Comparison of ENCODE assay signal across 8 cellular contexts in the genomic region with DNA sequence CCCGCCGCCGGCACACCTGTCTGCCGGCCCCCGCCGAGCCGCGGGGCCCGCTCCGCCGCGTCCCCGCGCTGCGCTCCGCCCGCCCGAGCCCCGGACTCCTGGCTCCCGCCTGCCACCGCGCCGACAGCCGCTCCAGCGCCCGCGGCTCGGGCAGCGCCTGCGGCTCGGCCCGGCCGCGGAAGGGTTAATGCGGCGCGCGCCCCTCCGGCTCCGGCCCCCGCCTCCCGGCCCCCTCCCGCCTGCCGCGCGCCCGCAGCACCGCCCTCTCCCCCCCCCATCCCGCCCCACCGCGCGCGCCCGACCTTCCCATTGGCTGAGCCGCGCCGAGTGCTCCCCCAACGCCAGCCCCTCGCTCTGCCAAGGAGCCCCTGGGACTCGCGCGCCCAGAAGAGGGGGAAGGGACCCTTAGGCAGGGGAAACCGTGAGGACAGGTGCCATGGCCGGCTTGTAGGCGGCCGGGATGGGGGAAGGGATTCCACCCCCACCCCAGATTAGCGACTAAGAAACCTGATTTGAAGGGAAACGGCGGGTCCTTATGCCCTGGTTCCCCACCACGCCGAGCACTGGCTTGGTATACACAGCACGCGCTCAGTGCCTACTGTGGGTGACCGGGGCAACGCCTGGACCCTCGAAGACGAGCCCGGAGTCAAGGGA. TPM values are rescaled to one million over a fixed set of nuclear protein-coding genes. Genes with fewer than 3 reads are reported as not detected.
DNase-seq lines count a peak whose midpoint lies in the region; ATAC-seq, FAIRE-seq and TF ChIP-seq lines count a peak whose summit lies in the region.

TSS of gene KCNH2 (minus strand) at position 186 of the 654 bp plus-strand sequence. CDS start 408 bp downstream, outside the sequence.

- H3K27ac ChIP-seq in SU-DHL-6 (ENCODE audit: low read depth, low read length) (no peak within 1 kb of the TSS), H1 (ENCODE audit: low read depth, low read length) (no peak within 1 kb of the TSS; the same call in 1 of the 2 replicates), neural cell (ENCODE audit: low read length) (peak within 1 kb of the TSS; percentile 99)

- no peak for ATAC-seq in HG03439 (IDR thresholded peaks at IDR 0.05; ENCODE audit: unreplicated experiment)
- ATAC-seq in GM18519 (IDR thresholded peaks at IDR 0.05; ENCODE audit: low FRiP score, unreplicated experiment), result no peak
- no peak for ATAC-seq in HG02970 (IDR thresholded peaks at IDR 0.05; ENCODE audit: low FRiP score, unreplicated experiment)

- H3K4me2 ChIP-seq in SU-DHL-6 (ENCODE audit: low read depth, low read length, poor library complexity, severe bottlenecking) (peak within 1 kb of the TSS; percentile 32), H1 (ENCODE audit: insufficient read depth in 1 of 2, low read depth in 2 of 2, low read length in 2 of 2) (peak within 1 kb of the TSS; percentile 84 to 97), neural cell (ENCODE audit: low read length) (peak within 1 kb of the TSS; percentile 93)

- peaks cover 10% of the 10 kb centered on the region for H3K36me3 Mint-ChIP-seq in Calu3 (ENCODE audit: insufficient read depth, unreplicated experiment)

- H3K18ac ChIP-seq in H1 (ENCODE audit: extremely low read depth, low read length), result peak within 1 kb of the TSS; percentile 64

- peak within 1 kb of the TSS; percentile 76 for H4K5ac ChIP-seq in H1 (ENCODE audit: insufficient read length, low read depth, low read length)

- H3K9me3 ChIP-seq in SU-DHL-6 (ENCODE audit: insufficient read depth, low read length) (no peaks in the 10 kb centered on the region), H1 (ENCODE audit: insufficient read depth in 2 of 2, low read depth in 1 of 2, low read length in 1 of 2) (no peaks in the 10 kb centered on the region), neural cell (ENCODE audit: low read length) (no peaks in the 10 kb centered on the region)

- TF ChIP-seq EP300 in H1 (IDR thresholded peaks at IDR 0.05; ENCODE audit: borderline replicate concordance in 1 of 2, low read depth in 2 of 2, low read length in 2 of 2), result no peak
- TF ChIP-seq EP300 in neural cell (conservative IDR thresholded peaks at IDR 0.05; ENCODE audit: poor library complexity, severe bottlenecking), result peak; percentile 32

- no TSS peak for BruUV-seq in Calu3 (replicated peaks; lab: Mats Ljungman, UMichigan)

- H2BK20ac ChIP-seq in H1 (ENCODE audit: low read length), result no peak within 1 kb of the TSS

- H2AFZ ChIP-seq in SU-DHL-6 (ENCODE audit: low read depth, low read length, severe bottlenecking), result no peak within 1 kb of the TSS
- H2AFZ ChIP-seq in H1 (ENCODE audit: low read length), result no peak within 1 kb of the TSS; the same call in 1 of the 2 replicates
- H2AFZ ChIP-seq in neural cell (ENCODE audit: low read depth, low read length), result no peak within 1 kb of the TSS

- no peak within 1 kb of the TSS for H3K14ac ChIP-seq in H1 (ENCODE audit: insufficient read length)

- H3K23ac ChIP-seq in H1 (ENCODE audit: insufficient read length), result no peak within 1 kb of the TSS

- H2AK5ac ChIP-seq in H1 (ENCODE audit: low read depth, low read length), result no peak within 1 kb of the TSS

- H3K4me1 Mint-ChIP-seq in Calu3 (ENCODE audit: low read depth, unreplicated experiment), result peaks cover 8% of the 10 kb centered on the region

- peaks cover 11 to 41% (median 33%) of the 10 kb centered on the region in 4 experiments for H3K4me1 ChIP-seq in H1 (replicated peaks in 1 of 4; ENCODE audit: control insufficient read depth in 3 of 4, insufficient read depth in 4 of 4, low read length in 3 of 4)

- H2BK5ac ChIP-seq in H1 (ENCODE audit: low read depth, low read length), result no peak within 1 kb of the TSS

- peak within 1 kb of the TSS; percentile 83 for H4K91ac ChIP-seq in H1 (replicated peaks; ENCODE audit: insufficient read length, low read length)

- peaks cover 76% of the 10 kb centered on the region for H3K27me3 Mint-ChIP-seq in Calu3 (ENCODE audit: unreplicated experiment)

- POLR2A ChIA-PET in H1 (lab: Charles Lee; ENCODE audit: partially characterized antibody), result interaction anchor here (0.6 to 3.0 kb wide), 9 partner anchors 9 to 609 kb away, joined by 3 to 13 read pairs (median 3); partner anchors contain the start of gene ABCB8

- H3K4me3 ChIP-seq in SU-DHL-6 (ENCODE audit: insufficient read depth, low read length, poor library complexity, severe bottlenecking) (no peak within 1 kb of the TSS), H1 (ENCODE audit: extremely low read depth in 1 of 4, insufficient read depth in 2 of 4, low read depth in 3 of 4, low read length in 4 of 4) (peak within 1 kb of the TSS; percentile 45 to 66 (median 58)), neural cell (ENCODE audit: low read length) (peak within 1 kb of the TSS; percentile 73)

- H3K27ac Mint-ChIP-seq in Calu3 (ENCODE audit: unreplicated experiment), result peak within 1 kb of the TSS; percentile 18

- peak within 1 kb of the TSS; percentile 98; the same call in 1 of the 2 replicates for H2BK15ac ChIP-seq in H1 (ENCODE audit: low read length)

- 0% methylated on average over 12 of the region's 78 CpGs; no CpG with 5 or more reads in 1 of the 2 experiments for WGBS in H1 (ENCODE audit: extremely low coverage in 1 of 2, insufficient coverage in 1 of 2, insufficient read length in 1 of 2, insufficient replicate concordance in 2 of 2, low coverage in 1 of 2, low lambda C conversion rate in 2 of 2, missing lambda C conversion rate in 1 of 2), 2 experiments

- no peak for FAIRE-seq in H1 (lab: Jason Lieb, UNC)

- no peaks in the 10 kb centered on the region for H3F3A ChIP-seq in SU-DHL-6 (ENCODE audit: insufficient read depth)
- peaks cover 7% of the 10 kb centered on the region for H3F3A ChIP-seq in neural cell (ENCODE audit: insufficient read depth, low read length, poor library complexity, severe bottlenecking)

- CTCF ChIA-PET in Calu3 (lab: Charles Lee), result interaction anchor here (0.6 kb wide), 2 partner anchors 107 to 547 kb away, joined by 3 read pairs; no protein-coding TSS in a partner anchor
- CTCF ChIA-PET in H1 (lab: Charles Lee; ENCODE audit: partially characterized antibody), result interaction anchor here (0.6 to 27.0 kb wide), 8 partner anchors 11 to 120 kb away, joined by 3 to 797 read pairs (median 7); no protein-coding TSS in a partner anchor

- TF ChIP-seq RAD21 in H1 (IDR thresholded peaks at IDR 0.05 in 1 of 2, conservative IDR thresholded peaks at IDR 0.05 in 1 of 2; ENCODE audit: low read depth in 2 of 2, low read length in 2 of 2) (no peak), neural cell (conservative IDR thresholded peaks at IDR 0.05) (no peak)

- H3K27me3 ChIP-seq in SU-DHL-6 (ENCODE audit: low read length) (no peaks in the 10 kb centered on the region), H1 (replicated peaks in 1 of 4; ENCODE audit: control insufficient read depth in 3 of 4, extremely low read depth in 1 of 4, insufficient read depth in 3 of 4, low read length in 3 of 4) (peaks cover 2 to 34% (median 29%) of the 10 kb centered on the region in 4 experiments), neural cell (ENCODE audit: insufficient read depth, low read depth, low read length) (no peaks in the 10 kb centered on the region)

- H3K79me1 ChIP-seq in H1 (ENCODE audit: low read depth, low read length), result no peaks in the 10 kb centered on the region; the same call in 1 of the 2 replicates

- peak within 1 kb of the TSS; percentile 48 for H3K56ac ChIP-seq in H1 (replicated peaks; ENCODE audit: insufficient read length, low read depth, low read length)

- H3K9me2 ChIP-seq in SU-DHL-6 (replicated peaks; ENCODE audit: insufficient read depth, low read length), result no peaks in the 10 kb centered on the region
- H3K9me2 ChIP-seq in neural cell (ENCODE audit: insufficient read depth, low read length), result no peaks in the 10 kb centered on the region

- TF ChIP-seq POLR2A in H1 (IDR thresholded peaks at IDR 0.05; ENCODE audit: control extremely low read depth in 1 of 2, low read depth in 2 of 2, low read length in 2 of 2), result no peak

- H3K9ac ChIP-seq in SU-DHL-6 (ENCODE audit: low read length) (no peak within 1 kb of the TSS), H1 (replicated peaks in 1 of 4; ENCODE audit: extremely low read depth in 1 of 4, low read depth in 3 of 4, low read length in 3 of 4) (peak within 1 kb of the TSS in 1 of 4 experiments; percentile 53; a peak in 1 of 7 replicates), neural cell (ENCODE audit: low read length) (peak within 1 kb of the TSS; percentile 95)

- H3K9me3 Mint-ChIP-seq in Calu3 (ENCODE audit: low read depth, unreplicated experiment), result no peaks in the 10 kb centered on the region

- intact Hi-C loops in Calu3 (cut with micrococcal nuclease; ENCODE audit: unreplicated experiment), result no loop called here

- no peaks in the 10 kb centered on the region for H3K79me2 ChIP-seq in SU-DHL-6 (ENCODE audit: insufficient read depth, low read length)
- H3K79me2 ChIP-seq in H1 (ENCODE audit: control insufficient read depth in 1 of 2, insufficient read depth in 2 of 2, low read length in 2 of 2), result no peaks in the 10 kb centered on the region
- H3K79me2 ChIP-seq in neural cell (replicated peaks; ENCODE audit: insufficient read depth, low read length), result peaks cover 32% of the 10 kb centered on the region

- H3K4ac ChIP-seq in H1 (replicated peaks; ENCODE audit: insufficient read length, low read depth, low read length), result no peak within 1 kb of the TSS

- DNase-seq in Calu3, result no peak
- peak; percentile 81 for DNase-seq in NAMALWA (ENCODE audit: low spot score)
- peak in 1 of 2 experiments; percentile 85 for DNase-seq in H1 (ENCODE audit: low read depth in 1 of 2, low spot score in 2 of 2)

- no peaks in the 10 kb centered on the region for H4K20me1 ChIP-seq in SU-DHL-6 (ENCODE audit: low read depth, low read length)
- H4K20me1 ChIP-seq in H1 (replicated peaks in 1 of 2; ENCODE audit: control insufficient read depth in 1 of 2, insufficient read depth in 2 of 2, low read length in 2 of 2), result peaks cover 2 to 9% of the 10 kb centered on the region in 2 experiments
- H4K20me1 ChIP-seq in neural cell (ENCODE audit: insufficient read depth), result no peaks in the 10 kb centered on the region

- no peak for TF ChIP-seq CTCF in Calu3 (IDR thresholded peaks at IDR 0.05; ENCODE audit: unreplicated experiment)
- TF ChIP-seq CTCF in SU-DHL-6 (IDR thresholded peaks at IDR 0.05; ENCODE audit: insufficient read depth, low read length, poor library complexity, severe bottlenecking), result no peak
- no peak for TF ChIP-seq CTCF in H1 (IDR thresholded peaks at IDR 0.05; ENCODE audit: control extremely low read depth in 1 of 3, insufficient read depth in 1 of 3, low read depth in 1 of 3, low read length in 3 of 3)
- no peak for TF ChIP-seq CTCF in neural cell (IDR thresholded peaks at IDR 0.05; ENCODE audit: poor library complexity, severe bottlenecking)

- H3K36me3 ChIP-seq in SU-DHL-6 (ENCODE audit: low read length), result no peaks in the 10 kb centered on the region
- H3K36me3 ChIP-seq in H1 (ENCODE audit: control insufficient read depth in 2 of 4, insufficient read depth in 4 of 4, low read length in 3 of 4), result no peaks in the 10 kb centered on the region
- no peaks in the 10 kb centered on the region for H3K36me3 ChIP-seq in neural cell (ENCODE audit: insufficient read depth, low read length)

- H4K8ac ChIP-seq in H1 (ENCODE audit: extremely low read depth, insufficient read depth, low read length), result no peak within 1 kb of the TSS; the same call in 1 of the 2 replicates

- no peak within 1 kb of the TSS for H2BK120ac ChIP-seq in H1 (replicated peaks; ENCODE audit: low read depth, low read length)

- peak within 1 kb of the TSS; percentile 20; the same call in 1 of the 2 replicates for H2BK12ac ChIP-seq in H1 (ENCODE audit: low read depth, low read length)

- peak within 1 kb of the TSS; percentile 61 for H3K4me3 Mint-ChIP-seq in Calu3 (ENCODE audit: low read depth, unreplicated experiment)

- H3K23me2 ChIP-seq in H1 (ENCODE audit: low read depth, low read length), result peaks cover 21% of the 10 kb centered on the region

RNA-seq across cellular contexts. Expression of gene KCNH2, which starts in this region (rescaled TPM):
- 0.45 and 0.66 TPM in 2 replicates for total RNA-seq in Calu3 (2022)
- 7.7 and 8.0 TPM in 2 replicates for total RNA-seq in H1 (2021; fragmentation: NEBNext Ultra II Directional; extraction: Animal tissue kit (Norgen Biotek cat#: 25700))
- 15.0 and 20.5 TPM in 2 replicates for polyA plus RNA-seq in H1 (2011; rRNA removed)
- polyA plus RNA-seq in H1 (2011; cell fraction: cytosol; rRNA removed), result 13.4 TPM
- polyA plus RNA-seq in H1 (2011; cell fraction: nucleus; rRNA removed), result 23.6 TPM
- polyA plus RNA-seq in H1 (2012, experiment 1 of 2), result 5.5 to 12.1 TPM (median 10.4 TPM) in 4 replicates
- polyA plus RNA-seq in H1 (2012, experiment 2 of 2), result 7.6 TPM
- 7.6 TPM for polyA plus RNA-seq in H1 (2013, experiment 1 of 2)
- 7.2 TPM for polyA plus RNA-seq in H1 (2013, experiment 2 of 2)
- polyA minus RNA-seq in H1 (2011; rRNA and poly(A)+ RNA removed), result 8.9 and 10.2 TPM in 2 replicates
- polyA minus RNA-seq in H1 (2011; cell fraction: cytosol; rRNA and poly(A)+ RNA removed), result 9.5 TPM
- 7.0 TPM for polyA minus RNA-seq in H1 (2011; cell fraction: nucleus; rRNA and poly(A)+ RNA removed)
- polyA plus RNA-seq in neural cell, result 24.4 and 35.5 TPM in 2 replicates
- polyA minus RNA-seq in neural cell, result 45.4 and 48.0 TPM in 2 replicates

Comparison
In these comparisons a context has a peak if more than half of its experiments do, and no peak if none do; other contexts are left out.
1. H3K4me2 ChIP-seq: peak in every context shown above with its lines; median percentile 93 in neural cell; 90 in H1; 32 in SU-DHL-6.